Comparison of ENCODE assay signal across 20 cellular contexts in genomic region chr3:162970292-162970691, GRCh38.
DNase-seq lines count a peak whose midpoint lies in the region; ATAC-seq and TF ChIP-seq lines count a peak whose summit lies in the region.
"Had no signal": no experiment of that assay in that cellular context is flagged by ENCODE, and none has a peak within 500 bp of the region (broad histone marks: within the 10 kb centered on the region; RNA-seq: fewer than 3 reads in every experiment).

No MANE protein-coding gene starts in this region.

- no peak overlapping the region for H3K4me3 ChIP-seq in DND-41 (ENCODE audit: low read depth in 1 of 2, low read length in 2 of 2)
- H3K4me3 ChIP-seq in endodermal cell (ENCODE audit: low read length): peak overlapping the region; percentile 5
- no peak overlapping the region for H3K4me3 ChIP-seq in lower leg skin (ENCODE audit: low read depth, poor library complexity, severe bottlenecking)
- H3K4me3 ChIP-seq: BLaER1 had no signal

- 96% methylated on average over 1 of the region's 1 CpG; no CpG with 5 or more reads in 1 of the 2 experiments for WGBS in endodermal cell (ENCODE audit: insufficient coverage in 1 of 2, insufficient read length in 1 of 2), 2 experiments
- WGBS in lower leg skin, 2 donors: 90 to 91% methylated on average over 1 of the region's 1 CpG

- no peaks in the 10 kb centered on the region for H4K20me1 ChIP-seq in DND-41 (ENCODE audit: insufficient read depth, low read length)
- H4K20me1 ChIP-seq: BLaER1 had no signal

- H3K9ac ChIP-seq in DND-41 (ENCODE audit: low read depth, low read length): no peak overlapping the region
- H3K9ac ChIP-seq in endodermal cell (ENCODE audit: extremely low read depth, low read length, poor library complexity, severe bottlenecking): no peak overlapping the region
- H3K9ac ChIP-seq: BLaER1 had no signal

- H3K27ac ChIP-seq in DND-41 (ENCODE audit: low read length) (no peak overlapping the region), endodermal cell (ENCODE audit: low read depth, low read length) (no peak overlapping the region)
- H3K27ac ChIP-seq: BLaER1 had no signal

- H3K4me3 Mint-ChIP-seq in endodermal cell: no peak overlapping the region
- H3K4me3 Mint-ChIP-seq: CD14-positive monocyte; CD4-positive, alpha-beta memory T cell; CD4-positive, CD25-positive, alpha-beta regulatory T cell; CD8-positive, alpha-beta memory T cell had no signal

- intact Hi-C loops in lower leg skin (cut with DNase I; ENCODE audit: low total_unique reads): no loop called here

- peaks cover 23% of the 10 kb centered on the region for H3K36me3 Mint-ChIP-seq in endodermal cell (ENCODE audit: low read depth)
- H3K36me3 Mint-ChIP-seq: CD14-positive monocyte; CD4-positive, alpha-beta memory T cell; CD4-positive, CD25-positive, alpha-beta regulatory T cell; CD8-positive, alpha-beta memory T cell had no signal

- no peak for TF ChIP-seq CTCF in DND-41 (IDR thresholded peaks at IDR 0.05; ENCODE audit: borderline replicate concordance, extremely low read depth, low read length, poor library complexity, severe bottlenecking)
- TF ChIP-seq CTCF in endodermal cell (conservative IDR thresholded peaks at IDR 0.05): no peak
- TF ChIP-seq CTCF in lower leg skin (IDR thresholded peaks at IDR 0.05): no peak

- H3K9me3 ChIP-seq in DND-41 (ENCODE audit: insufficient read depth, low read length, severe bottlenecking): no peaks in the 10 kb centered on the region
- no peaks in the 10 kb centered on the region for H3K9me3 ChIP-seq in endodermal cell (ENCODE audit: control insufficient read depth, low read length)
- H3K9me3 ChIP-seq: BE2C, BLaER1 had no signal

- H3K79me2 ChIP-seq in DND-41 (ENCODE audit: insufficient read depth, low read length): no peaks in the 10 kb centered on the region

- no peaks in the 10 kb centered on the region for H3K4me1 Mint-ChIP-seq in endodermal cell
- H3K4me1 Mint-ChIP-seq: CD14-positive monocyte; CD4-positive, alpha-beta memory T cell; CD4-positive, CD25-positive, alpha-beta regulatory T cell; CD8-positive, alpha-beta memory T cell had no signal

- H3K36me3 ChIP-seq in DND-41 (ENCODE audit: insufficient read depth, low read length) (no peaks in the 10 kb centered on the region), endodermal cell (ENCODE audit: control insufficient read depth, insufficient read depth, low read length) (no peaks in the 10 kb centered on the region)
- H3K36me3 ChIP-seq: BE2C, BLaER1 had no signal

- H3K27me3 ChIP-seq in DND-41 (ENCODE audit: insufficient read depth, low read length, poor library complexity) (no peaks in the 10 kb centered on the region), endodermal cell (ENCODE audit: control insufficient read depth, insufficient read depth, low read length, poor library complexity, severe bottlenecking) (no peaks in the 10 kb centered on the region)
- H3K27me3 ChIP-seq: BE2C, BLaER1 had no signal

- H3K4me2 ChIP-seq in DND-41 (ENCODE audit: insufficient read depth, low read length): no peak overlapping the region
- H3K4me2 ChIP-seq: BLaER1 had no signal

- H3K9me3 Mint-ChIP-seq in endodermal cell: peaks cover 35% of the 10 kb centered on the region

- DNase-seq in DND-41: no peak
- DNase-seq in SK-N-DZ (ENCODE audit: low spot score): peak; percentile 24
- DNase-seq in endodermal cell: no peak
- no peak for DNase-seq in NCI-H2029 (lab: John Stamatoyannopoulos, UW)
- no peak for DNase-seq in lower leg skin (ENCODE audit: low spot score in 2 of 2)
- DNase-seq: 8988T; ACHN; BE2C; C1 segment of cervical spinal cord; CD4-positive, alpha-beta memory T cell; CD4-positive, CD25-positive, alpha-beta regulatory T cell; CD8-positive, alpha-beta memory T cell; COR-L47; DMS 273 treated with DMSO at 0.1 percent for 48 hours; DMS153; DMS53; DMS79; GF-D8 had no signal

- no peak overlapping the region for H3K27ac Mint-ChIP-seq in endodermal cell
- H3K27ac Mint-ChIP-seq: CD14-positive monocyte; CD4-positive, alpha-beta memory T cell; CD4-positive, CD25-positive, alpha-beta regulatory T cell; CD8-positive, alpha-beta memory T cell had no signal

- H3K4me1 ChIP-seq in DND-41 (ENCODE audit: insufficient read depth, low read length) (peaks cover 13% of the 10 kb centered on the region), endodermal cell (ENCODE audit: control insufficient read depth, insufficient read depth, low read length) (no peaks in the 10 kb centered on the region)
- H3K4me1 ChIP-seq: BE2C, BLaER1 had no signal

- ATAC-seq in DND-41 (ENCODE audit: insufficient read depth, low read depth): no peak

- H3K27me3 Mint-ChIP-seq in endodermal cell (ENCODE audit: insufficient read depth): no peaks in the 10 kb centered on the region
- H3K27me3 Mint-ChIP-seq: CD4-positive, alpha-beta memory T cell; CD4-positive, CD25-positive, alpha-beta regulatory T cell; CD8-positive, alpha-beta memory T cell had no signal

- H2AFZ ChIP-seq in DND-41 (ENCODE audit: low read depth, low read length): peak overlapping the region; percentile 46; the same call in 1 of the 2 replicates

- no peak for TF ChIP-seq POLR2A in lower leg skin (IDR thresholded peaks at IDR 0.05)
